Comparison of ENCODE assay signal across 1 cellular context in genomic region chrX:13283512-13283911, GRCh38.
TF ChIP-seq lines count a peak whose summit lies in the region.

No MANE protein-coding gene starts in this region.

TF ChIP-seq in GM23338, 12 proteins besides CTCF, POLR2A, EP300 and RAD21:
- no peak for TF ChIP-seq ZNF462 (CRISPR knock-in tag; IDR thresholded peaks at IDR 0.05)
- no peak for TF ChIP-seq ZNF331 (CRISPR knock-in tag; IDR thresholded peaks at IDR 0.05; ENCODE audit: low read depth)
- no peak for TF ChIP-seq EZH2phosphoT487 (IDR thresholded peaks at IDR 0.05; ENCODE audit: unreplicated experiment)
- no peak for TF ChIP-seq STAT1 (IDR thresholded peaks at IDR 0.05; ENCODE audit: unreplicated experiment)
- no peak for TF ChIP-seq EZH2 (IDR thresholded peaks at IDR 0.05; ENCODE audit: low read depth, unreplicated experiment)
- no peak for TF ChIP-seq POLR2AphosphoS5 (IDR thresholded peaks at IDR 0.05; ENCODE audit: low read depth)
- no peak for TF ChIP-seq REST (IDR thresholded peaks at IDR 0.05; ENCODE audit: unreplicated experiment)
- no peak for TF ChIP-seq CREB1 (CRISPR knock-in tag; IDR thresholded peaks at IDR 0.05; ENCODE audit: low read depth)
- TF ChIP-seq ETS1 (IDR thresholded peaks at IDR 0.05) = no peak
- TF ChIP-seq NANOG (IDR thresholded peaks at IDR 0.05; ENCODE audit: borderline replicate concordance) = no peak
- TF ChIP-seq JUNB (IDR thresholded peaks at IDR 0.05; ENCODE audit: unreplicated experiment) = no peak
- TF ChIP-seq ZNF114 (CRISPR knock-in tag; IDR thresholded peaks at IDR 0.05) = no peak
